In genomic region chrX:100975212-100975611, GRCh38 we compare ENCODE assay signal across 26 cellular contexts. TPM values are rescaled to one million over a fixed set of nuclear protein-coding genes. Genes with fewer than 3 reads are reported as not detected.
DNase-seq lines count a peak whose midpoint lies in the region; ATAC-seq, FAIRE-seq and TF ChIP-seq lines count a peak whose summit lies in the region.
"Had no signal": no experiment of that assay in that cellular context is flagged by ENCODE, and none has a peak within 500 bp of the region (broad histone marks: within the 10 kb centered on the region; RNA-seq: fewer than 3 reads in every experiment).

No MANE protein-coding gene starts in this region.

- no peak overlapping the region for H2AFZ ChIP-seq in GM23248
- no peak overlapping the region for H2AFZ ChIP-seq in astrocyte (ENCODE audit: low read depth, low read length)

- DNase-seq in GM23248 (peak; percentile 52), astrocyte (ENCODE audit: low read depth) (peak; percentile 13), fibroblast of pulmonary artery (ENCODE audit: low read depth) (peak; percentile 56), NCI-H1930 (lab: John Stamatoyannopoulos, UW) (no peak), C1 segment of cervical spinal cord (lab: John Stamatoyannopoulos, UW) (no peak), occipital lobe (lab: John Stamatoyannopoulos, UW) (no peak), foreskin keratinocyte (no peak)
- DNase-seq: AML-193; DMS53; HFFc6; KBM-7; MM.1S; NCI-H1092; NCI-H1436 treated with DMSO at 0.1 percent for 48 hours; NCI-H2029; NCI-H345; NCI-H524; NCI-H774; NK-92 treated with Interleukin-12 subunit alpha and Interleukin-12 subunit beta, amount 100 ng/mL, for 24 hours; SIG-M5 had no signal

- H3K4me1 Mint-ChIP-seq in astrocyte (ENCODE audit: low read depth, unreplicated experiment): peaks cover 6% of the 10 kb centered on the region
- H3K4me1 Mint-ChIP-seq: CD14-positive monocyte had no signal

- H3K36me3 ChIP-seq in GM23248 (ENCODE audit: low read depth): no peaks in the 10 kb centered on the region
- no peaks in the 10 kb centered on the region for H3K36me3 ChIP-seq in astrocyte (ENCODE audit: insufficient read depth, low read length)

- H3K27ac ChIP-seq in GM23248 (no peak overlapping the region), astrocyte (ENCODE audit: low read depth, low read length) (no peak overlapping the region), foreskin keratinocyte (no peak overlapping the region)

- in situ Hi-C loops in GM23248 (cut with MboI): no loop called here

- no peak for ATAC-seq in foreskin keratinocyte
- ATAC-seq: HepG2, Panc1, SK-N-SH treated with all-trans-retinoic acid at 6 μM for 48 hours had no signal

- H3K9ac ChIP-seq in GM23248 (no peak overlapping the region), astrocyte (ENCODE audit: low read length) (no peak overlapping the region)

- peak; percentile 80 for FAIRE-seq in astrocyte (lab: Jason Lieb, UNC)
- FAIRE-seq: D721Med, H54, HepG2 had no signal

- no peak overlapping the region for H3K4me3 ChIP-seq in GM23248
- H3K4me3 ChIP-seq in astrocyte (ENCODE audit: insufficient read depth, low read depth, low read length): no peak overlapping the region
- no peak overlapping the region for H3K4me3 ChIP-seq in fibroblast of pulmonary artery (replicated peaks; ENCODE audit: low read depth, low read length)

- H3F3A ChIP-seq in GM23248 (ENCODE audit: insufficient read depth): no peaks in the 10 kb centered on the region

- H3K9me2 ChIP-seq in GM23248 (ENCODE audit: insufficient read depth): no peaks in the 10 kb centered on the region

- no peaks in the 10 kb centered on the region for H3K9me3 Mint-ChIP-seq in astrocyte (ENCODE audit: unreplicated experiment)
- H3K9me3 Mint-ChIP-seq: HFFc6 had no signal

- H3K4me1 ChIP-seq in GM23248 (ENCODE audit: insufficient read depth): 0 out of 2 replicates have a peak, but pooled peaks cover 4% of the 10 kb centered on the region
- peaks cover under 1% of the 10 kb centered on the region for H3K4me1 ChIP-seq in astrocyte (ENCODE audit: insufficient read depth, low read length)
- no peaks in the 10 kb centered on the region for H3K4me1 ChIP-seq in foreskin keratinocyte

- no peak for TF ChIP-seq CTCF in astrocyte (IDR thresholded peaks at IDR 0.05; ENCODE audit: insufficient read depth, low read depth, low read length)
- no peak for TF ChIP-seq CTCF in fibroblast of pulmonary artery (IDR thresholded peaks at IDR 0.05; ENCODE audit: low read length, missing control alignments)
- TF ChIP-seq CTCF in foreskin keratinocyte (conservative IDR thresholded peaks at IDR 0.05): no peak

- H3K27me3 ChIP-seq in GM23248 (replicated peaks; ENCODE audit: insufficient read depth) (no peaks in the 10 kb centered on the region), astrocyte (ENCODE audit: insufficient read depth, low read length) (no peaks in the 10 kb centered on the region), foreskin keratinocyte (no peaks in the 10 kb centered on the region)

- peaks cover 3% of the 10 kb centered on the region for H3K27me3 Mint-ChIP-seq in astrocyte (ENCODE audit: low read depth, unreplicated experiment)

- no peak overlapping the region for H3K4me3 Mint-ChIP-seq in astrocyte (ENCODE audit: unreplicated experiment)
- H3K4me3 Mint-ChIP-seq: CD14-positive monocyte, HFFc6 had no signal

- H4K20me1 ChIP-seq in GM23248 (ENCODE audit: insufficient read depth) (no peaks in the 10 kb centered on the region), astrocyte (ENCODE audit: insufficient read depth, low read length) (no peaks in the 10 kb centered on the region)

- no peaks in the 10 kb centered on the region for H3K9me3 ChIP-seq in GM23248 (ENCODE audit: low read depth)
- H3K9me3 ChIP-seq in astrocyte (ENCODE audit: insufficient read depth, low read depth, low read length): no peaks in the 10 kb centered on the region

- H3K79me2 ChIP-seq in GM23248 (ENCODE audit: insufficient read depth) (no peaks in the 10 kb centered on the region), astrocyte (ENCODE audit: insufficient read depth, low read length) (no peaks in the 10 kb centered on the region)

- no peaks in the 10 kb centered on the region for H3K36me3 Mint-ChIP-seq in astrocyte (ENCODE audit: low read depth, unreplicated experiment)
- H3K36me3 Mint-ChIP-seq: CD14-positive monocyte had no signal

- 91 to 95% methylated on average over 3 of the region's 3 CpGs for WGBS in GM23248 (ENCODE audit: low coverage in 1 of 2, low lambda C conversion rate in 2 of 2, missing lambda C conversion rate in 2 of 2), 2 experiments

- H3K4me2 ChIP-seq in GM23248 (ENCODE audit: unreplicated experiment) (no peak overlapping the region), astrocyte (ENCODE audit: low read length) (no peak overlapping the region)

- H3K27ac Mint-ChIP-seq in astrocyte (ENCODE audit: unreplicated experiment): no peak overlapping the region
- H3K27ac Mint-ChIP-seq: CD14-positive monocyte, HFFc6 had no signal

RNA-seq across cellular contexts. Expression of gene ARL13A, which starts 5.7 kb away (rescaled TPM):
- total RNA-seq in GM23248 (2014; rRNA removed; shearing (Covaris generic)): not detected in 2 replicates
- not detected in 2 replicates for polyA plus RNA-seq in GM23248 (2016; fragmentation: Nextera tagmentation; extraction: Ambion mirVana)
- not detected in 2 replicates for total RNA-seq in astrocyte
- total RNA-seq in occipital lobe: not detected
- total RNA-seq in foreskin keratinocyte: not detected in 2 replicates
- polyA plus RNA-seq in foreskin keratinocyte: not detected in 2 replicates
- total RNA-seq: HepG2, HFFc6 had no signal
- polyA plus RNA-seq: CD14-positive monocyte, HepG2 had no signal

RNA-seq across cellular contexts. Expression of gene XKRX, which starts 46.5 kb away (rescaled TPM):
- not detected in 2 replicates for total RNA-seq in GM23248 (2014; rRNA removed; shearing (Covaris generic))
- polyA plus RNA-seq in GM23248 (2016; fragmentation: Nextera tagmentation; extraction: Ambion mirVana) (not detected in 2 replicates), foreskin keratinocyte (0.03 and 0.06 TPM in 2 replicates)
- total RNA-seq in astrocyte (not detected in 2 replicates), occipital lobe (0.16 TPM), foreskin keratinocyte (0.07 and 0.14 TPM in 2 replicates)
- total RNA-seq: HepG2, HFFc6 had no signal
- polyA plus RNA-seq: CD14-positive monocyte, HepG2 had no signal

Comparison
In these comparisons a context has a peak if more than half of its experiments do, and no peak if none do; other contexts are left out.
1. DNase-seq: peak in GM23248 (single experiment), astrocyte (single experiment) and fibroblast of pulmonary artery (single experiment); none in NCI-H1930 (0 of 2), C1 segment of cervical spinal cord (0 of 14), occipital lobe (single experiment) and foreskin keratinocyte (0 of 2).